Comparison of ENCODE assay signal across 1 cellular context in genomic region chr12:104604995-104605675, GRCh38.
TF ChIP-seq lines count a peak whose summit lies in the region.

No MANE protein-coding gene starts in this region.

TF ChIP-seq in K562, 482 proteins besides CTCF, POLR2A, EP300 and RAD21 (continued from another document):
- TF ChIP-seq MXD1 (CRISPR knock-in tag; IDR thresholded peaks at IDR 0.05; ENCODE audit: borderline replicate concordance, poor library complexity, severe bottlenecking) (no peak), ARNT (IDR thresholded peaks at IDR 0.05) (0 out of 4 replicates have a peak, but pooled peaks of 1 of the 2 experiments have one; percentile 21), NFRKB (IDR thresholded peaks at IDR 0.05; ENCODE audit: low read depth) (no peak), ZNF830 (CRISPR knock-in tag; IDR thresholded peaks at IDR 0.05) (no peak), E2F4 (CRISPR knock-in tag; IDR thresholded peaks at IDR 0.05; ENCODE audit: low read depth) (no peak), STAT6 (CRISPR knock-in tag; IDR thresholded peaks at IDR 0.05) (no peak), DNMT1 (IDR thresholded peaks at IDR 0.05) (no peak), FOXJ3 (CRISPR knock-in tag; IDR thresholded peaks at IDR 0.05) (no peak), MED1 (CRISPR knock-in tag; IDR thresholded peaks at IDR 0.05; ENCODE audit: borderline replicate concordance) (no peak), TCF7L2 (IDR thresholded peaks at IDR 0.05; ENCODE audit: low read depth, low read length) (no peak), IRF9 (tag; IDR thresholded peaks at IDR 0.05) (no peak), RBM34 (IDR thresholded peaks at IDR 0.05; ENCODE audit: borderline replicate concordance, insufficient read depth, low read length) (no peak), SMARCA5 (IDR thresholded peaks at IDR 0.05) (peak; percentile 64; the same call in 1 of the 2 replicates), SP1 (CRISPR knock-in tag; IDR thresholded peaks at IDR 0.05) (no peak), NELFE (IDR thresholded peaks at IDR 0.05; ENCODE audit: insufficient read depth, insufficient read length) (no peak), FOXK1 (CRISPR knock-in tag; IDR thresholded peaks at IDR 0.05; ENCODE audit: borderline replicate concordance) (no peak), KAT8 (IDR thresholded peaks at IDR 0.05; ENCODE audit: low read depth) (no peak), E4F1 (CRISPR knock-in tag; IDR thresholded peaks at IDR 0.05; ENCODE audit: borderline replicate concordance) (no peak), TAF1 (IDR thresholded peaks at IDR 0.05; ENCODE audit: control insufficient read depth, extremely low read depth, insufficient read depth, low read length, severe bottlenecking) (no peak), ZNF24 (IDR thresholded peaks at IDR 0.05) (no peak), ZFPM2 (CRISPR knock-in tag; IDR thresholded peaks at IDR 0.05) (no peak), ZNF324 (CRISPR knock-in tag; IDR thresholded peaks at IDR 0.05) (no peak), RFX5 (IDR thresholded peaks at IDR 0.05; ENCODE audit: low read depth, low read length) (no peak), PATZ1 (CRISPR knock-in tag; IDR thresholded peaks at IDR 0.05; ENCODE audit: borderline replicate concordance) (no peak), THAP7 (CRISPR knock-in tag; IDR thresholded peaks at IDR 0.05) (no peak), CBX2 (IDR thresholded peaks at IDR 0.05; ENCODE audit: insufficient read depth, low read length, poor library complexity, severe bottlenecking) (no peak), ETV6 (IDR thresholded peaks at IDR 0.05; ENCODE audit: borderline replicate concordance in 1 of 2, low read depth in 2 of 2, low read length in 1 of 2) (no peak), ETV6 (CRISPR knock-in tag; IDR thresholded peaks at IDR 0.05; ENCODE audit: borderline replicate concordance) (no peak), NKRF (IDR thresholded peaks at IDR 0.05; ENCODE audit: borderline replicate concordance) (no peak), RBM14 (IDR thresholded peaks at IDR 0.05; ENCODE audit: borderline replicate concordance, insufficient read depth, low read depth, low read length) (no peak), ZNF274 (IDR thresholded peaks at IDR 0.05; ENCODE audit: borderline replicate concordance, low read depth, low read length) (no peak), FIP1L1 (IDR thresholded peaks at IDR 0.05; ENCODE audit: low read depth, low read length, poor library complexity, severe bottlenecking) (no peak), RUNX1 (IDR thresholded peaks at IDR 0.05; ENCODE audit: low read depth) (no peak), HNRNPK (IDR thresholded peaks at IDR 0.05; ENCODE audit: low read depth, low read length, poor library complexity, severe bottlenecking) (no peak), RBM15 (IDR thresholded peaks at IDR 0.05; ENCODE audit: insufficient read depth, low read length) (no peak), ADNP (tag; IDR thresholded peaks at IDR 0.05) (peak; percentile 93), RBM17 (IDR thresholded peaks at IDR 0.05; ENCODE audit: borderline replicate concordance, low read depth, low read length) (no peak)
- TF ChIP-seq, protein P1, sequence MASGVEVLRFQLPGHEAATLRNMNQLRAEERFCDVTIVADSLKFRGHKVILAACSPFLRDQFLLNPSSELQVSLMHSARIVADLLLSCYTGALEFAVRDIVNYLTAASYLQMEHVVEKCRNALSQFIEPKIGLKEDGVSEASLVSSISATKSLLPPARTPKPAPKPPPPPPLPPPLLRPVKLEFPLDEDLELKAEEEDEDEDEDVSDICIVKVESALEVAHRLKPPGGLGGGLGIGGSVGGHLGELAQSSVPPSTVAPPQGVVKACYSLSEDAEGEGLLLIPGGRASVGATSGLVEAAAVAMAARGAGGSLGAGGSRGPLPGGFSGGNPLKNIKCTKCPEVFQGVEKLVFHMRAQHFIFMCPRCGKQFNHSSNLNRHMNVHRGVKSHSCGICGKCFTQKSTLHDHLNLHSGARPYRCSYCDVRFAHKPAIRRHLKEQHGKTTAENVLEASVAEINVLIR (CRISPR knock-in tag; IDR thresholded peaks at IDR 0.05) = no peak
- TF ChIP-seq, protein P2, sequence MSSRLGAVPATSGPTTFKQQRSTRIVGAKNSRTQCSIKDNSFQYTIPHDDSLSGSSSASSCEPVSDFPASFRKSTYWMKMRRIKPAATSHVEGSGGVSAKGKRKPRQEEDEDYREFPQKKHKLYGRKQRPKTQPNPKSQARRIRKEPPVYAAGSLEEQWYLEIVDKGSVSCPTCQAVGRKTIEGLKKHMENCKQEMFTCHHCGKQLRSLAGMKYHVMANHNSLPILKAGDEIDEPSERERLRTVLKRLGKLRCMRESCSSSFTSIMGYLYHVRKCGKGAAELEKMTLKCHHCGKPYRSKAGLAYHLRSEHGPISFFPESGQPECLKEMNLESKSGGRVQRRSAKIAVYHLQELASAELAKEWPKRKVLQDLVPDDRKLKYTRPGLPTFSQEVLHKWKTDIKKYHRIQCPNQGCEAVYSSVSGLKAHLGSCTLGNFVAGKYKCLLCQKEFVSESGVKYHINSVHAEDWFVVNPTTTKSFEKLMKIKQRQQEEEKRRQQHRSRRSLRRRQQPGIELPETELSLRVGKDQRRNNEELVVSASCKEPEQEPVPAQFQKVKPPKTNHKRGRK (tag; IDR thresholded peaks at IDR 0.05) = peak; percentile 23; the same call in 1 of the 2 replicates
- TF ChIP-seq, protein P3, sequence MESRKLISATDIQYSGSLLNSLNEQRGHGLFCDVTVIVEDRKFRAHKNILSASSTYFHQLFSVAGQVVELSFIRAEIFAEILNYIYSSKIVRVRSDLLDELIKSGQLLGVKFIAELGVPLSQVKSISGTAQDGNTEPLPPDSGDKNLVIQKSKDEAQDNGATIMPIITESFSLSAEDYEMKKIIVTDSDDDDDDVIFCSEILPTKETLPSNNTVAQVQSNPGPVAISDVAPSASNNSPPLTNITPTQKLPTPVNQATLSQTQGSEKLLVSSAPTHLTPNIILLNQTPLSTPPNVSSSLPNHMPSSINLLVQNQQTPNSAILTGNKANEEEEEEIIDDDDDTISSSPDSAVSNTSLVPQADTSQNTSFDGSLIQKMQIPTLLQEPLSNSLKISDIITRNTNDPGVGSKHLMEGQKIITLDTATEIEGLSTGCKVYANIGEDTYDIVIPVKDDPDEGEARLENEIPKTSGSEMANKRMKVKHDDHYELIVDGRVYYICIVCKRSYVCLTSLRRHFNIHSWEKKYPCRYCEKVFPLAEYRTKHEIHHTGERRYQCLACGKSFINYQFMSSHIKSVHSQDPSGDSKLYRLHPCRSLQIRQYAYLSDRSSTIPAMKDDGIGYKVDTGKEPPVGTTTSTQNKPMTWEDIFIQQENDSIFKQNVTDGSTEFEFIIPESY (CRISPR knock-in tag; IDR thresholded peaks at IDR 0.05) = peak; percentile 60; the same call in 1 of the 2 replicates
